ENCODE assay signal across 8 cellular contexts in genomic region chr6:89081129-89081422, GRCh38. TPM values are rescaled to one million over a fixed set of nuclear protein-coding genes. Genes with fewer than 3 reads are reported as not detected.
DNase-seq lines count a peak whose midpoint lies in the region; ATAC-seq and TF ChIP-seq lines count a peak whose summit lies in the region.

No MANE protein-coding gene starts in this region.

- no peaks in the 10 kb centered on the region for H4K20me1 ChIP-seq in SU-DHL-6 (ENCODE audit: low read depth, low read length)

- no peaks in the 10 kb centered on the region for H3K9me2 ChIP-seq in SU-DHL-6 (replicated peaks; ENCODE audit: insufficient read depth, low read length)

- H3K27ac ChIP-seq in SU-DHL-6 (ENCODE audit: low read depth, low read length) (peak overlapping the region; percentile 82), psoas muscle (peak overlapping the region; percentile 100)

- TF ChIP-seq CTCF in SU-DHL-6 (IDR thresholded peaks at IDR 0.05; ENCODE audit: insufficient read depth, low read length, poor library complexity, severe bottlenecking) (no peak), fibroblast of mammary gland (conservative IDR thresholded peaks at IDR 0.05; ENCODE audit: control insufficient read depth, insufficient read depth, low read depth, low read length) (no peak), psoas muscle (IDR thresholded peaks at IDR 0.05) (no peak)

- H3F3A ChIP-seq in SU-DHL-6 (ENCODE audit: insufficient read depth): peaks cover 8% of the 10 kb centered on the region; the same call in 1 of the 2 replicates

- no peaks in the 10 kb centered on the region for H3K27me3 ChIP-seq in SU-DHL-6 (ENCODE audit: low read length)
- no peaks in the 10 kb centered on the region for H3K27me3 ChIP-seq in psoas muscle (ENCODE audit: insufficient read depth in 3 of 3, low read length in 2 of 3)

- H3K36me3 ChIP-seq in SU-DHL-6 (ENCODE audit: low read length): peaks cover 19% of the 10 kb centered on the region
- peaks cover 0 to 38% of the 10 kb centered on the region in 2 donors for H3K36me3 ChIP-seq in psoas muscle (ENCODE audit: insufficient read depth in 1 of 2, low read depth in 1 of 2)

- ATAC-seq in GM18498 (IDR thresholded peaks at IDR 0.05; ENCODE audit: unreplicated experiment): peak; percentile 16
- ATAC-seq in HG02678 (IDR thresholded peaks at IDR 0.05; ENCODE audit: unreplicated experiment): peak; percentile 0
- ATAC-seq in psoas muscle: peak; percentile 6 to 15 (median 14)

- peak overlapping the region; percentile 27 for H2AFZ ChIP-seq in SU-DHL-6 (ENCODE audit: low read depth, low read length, severe bottlenecking)

- H3K4me1 ChIP-seq in psoas muscle: peaks cover 31% of the 10 kb centered on the region

- WGBS in psoas muscle, 3 donors: 0 to 1% (median 0%) methylated on average over 26 to 36 of the region's 36 CpGs

- H3K4me3 ChIP-seq in SU-DHL-6 (ENCODE audit: insufficient read depth, low read length, poor library complexity, severe bottlenecking) (peak overlapping the region; percentile 100), fibroblast of mammary gland (ENCODE audit: control insufficient read depth, low read depth, low read length) (peak overlapping the region; percentile 78), psoas muscle (peak overlapping the region; percentile 98)

- H3K79me2 ChIP-seq in SU-DHL-6 (ENCODE audit: insufficient read depth, low read length): peaks cover 29% of the 10 kb centered on the region

- intact Hi-C loops in psoas muscle (cut with DNase I): loop anchor here in 1 of 2 donors (10.0 kb wide), 1 partner anchor 96 kb away; no protein-coding TSS in a partner anchor

- peak overlapping the region; percentile 96 for H3K9ac ChIP-seq in SU-DHL-6 (ENCODE audit: low read length)

- DNase-seq in fibroblast of mammary gland (ENCODE audit: low read depth): no peak
- no peak for DNase-seq in psoas muscle
- no peak for DNase-seq in A172 (ENCODE audit: low spot score)
- DNase-seq in retina: no peak
- DNase-seq in DMS79 treated with DMSO at 0.1 percent for 48 hours (lab: John Stamatoyannopoulos, UW): no peak

- peak overlapping the region; percentile 82 for H3K4me2 ChIP-seq in SU-DHL-6 (ENCODE audit: low read depth, low read length, poor library complexity, severe bottlenecking)

- H3K9me3 ChIP-seq in SU-DHL-6 (ENCODE audit: insufficient read depth, low read length) (no peaks in the 10 kb centered on the region), psoas muscle (no peaks in the 10 kb centered on the region)

RNA-seq across cellular contexts. Expression of gene PNRC1, which starts 0.5 kb away (rescaled TPM):
- total RNA-seq in psoas muscle: 100 to 1,000 TPM; 236 to 552 (median 436) TPM
- 100 to 1,000 TPM in 2 of 3 donors, 10 to 100 TPM in 1; 74.3 to 285 (median 156) TPM for polyA plus RNA-seq in psoas muscle
- total RNA-seq in A172 (2014; rRNA removed; shearing (Covaris generic)): 10.9 and 15.3 TPM in 2 replicates

RNA-seq across cellular contexts. Expression of gene SRSF12, which starts 36.8 kb away (rescaled TPM):
- under 1 TPM; 0.21 to 0.71 (median 0.24) TPM for total RNA-seq in psoas muscle
- under 1 TPM; 0.09 to 0.29 (median 0.13) TPM for polyA plus RNA-seq in psoas muscle
- 0.10 and 0.34 TPM in 2 replicates for total RNA-seq in A172 (2014; rRNA removed; shearing (Covaris generic))

Comparison
In these comparisons a context has a peak if more than half of its experiments do, and no peak if none do; other contexts are left out.
1. RNA of gene PNRC1, which starts 0.5 kb away (total RNA-seq): 236 to 552 TPM in psoas muscle; 10.9 to 15.3 TPM in A172; every median in the first group is over 10 times any median in the second.
2. Peak in every context shown above with its lines, with median percentiles within 50 percentile points of each other: ATAC-seq and H3K4me3 ChIP-seq.